1 cellular context compared by ENCODE assay signal in genomic region chr11:77994434-77995362, GRCh38.
A peak's percentile ranks its signal among the peaks of the same experiment; 100 is the strongest.
TF ChIP-seq lines count a peak whose summit lies in the region.

INTS4 (minus strand) TSS chr11:77994668; CDS start chr11:77994643, 25 bp downstream.

TF ChIP-seq in GM23338, 12 proteins besides CTCF, POLR2A, EP300 and RAD21 (continued from another document):
- no peak for TF ChIP-seq REST (IDR thresholded peaks at IDR 0.05; ENCODE audit: unreplicated experiment)
- no peak for TF ChIP-seq ZNF462 (CRISPR knock-in tag; IDR thresholded peaks at IDR 0.05)
- no peak for TF ChIP-seq ZNF331 (CRISPR knock-in tag; IDR thresholded peaks at IDR 0.05; ENCODE audit: low read depth)
- TF ChIP-seq CREB1 (CRISPR knock-in tag; IDR thresholded peaks at IDR 0.05; ENCODE audit: low read depth), result peak; percentile 56
- TF ChIP-seq NANOG (IDR thresholded peaks at IDR 0.05; ENCODE audit: borderline replicate concordance), result no peak; the same call in 1 of the 2 replicates
- TF ChIP-seq JUNB (IDR thresholded peaks at IDR 0.05; ENCODE audit: unreplicated experiment), result no peak
- peak; percentile 51 for TF ChIP-seq POLR2AphosphoS5 (IDR thresholded peaks at IDR 0.05; ENCODE audit: low read depth)
- TF ChIP-seq, protein P1, sequence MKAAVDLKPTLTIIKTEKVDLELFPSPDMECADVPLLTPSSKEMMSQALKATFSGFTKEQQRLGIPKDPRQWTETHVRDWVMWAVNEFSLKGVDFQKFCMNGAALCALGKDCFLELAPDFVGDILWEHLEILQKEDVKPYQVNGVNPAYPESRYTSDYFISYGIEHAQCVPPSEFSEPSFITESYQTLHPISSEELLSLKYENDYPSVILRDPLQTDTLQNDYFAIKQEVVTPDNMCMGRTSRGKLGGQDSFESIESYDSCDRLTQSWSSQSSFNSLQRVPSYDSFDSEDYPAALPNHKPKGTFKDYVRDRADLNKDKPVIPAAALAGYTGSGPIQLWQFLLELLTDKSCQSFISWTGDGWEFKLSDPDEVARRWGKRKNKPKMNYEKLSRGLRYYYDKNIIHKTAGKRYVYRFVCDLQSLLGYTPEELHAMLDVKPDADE (IDR thresholded peaks at IDR 0.05), result peak; percentile 94
- TF ChIP-seq EZH2 (IDR thresholded peaks at IDR 0.05; ENCODE audit: low read depth, unreplicated experiment), result no peak
TF ChIP-seq in GM23338: peak in this region for 3.
